ENCODE assay signal across 1 cellular context in the genomic region with DNA sequence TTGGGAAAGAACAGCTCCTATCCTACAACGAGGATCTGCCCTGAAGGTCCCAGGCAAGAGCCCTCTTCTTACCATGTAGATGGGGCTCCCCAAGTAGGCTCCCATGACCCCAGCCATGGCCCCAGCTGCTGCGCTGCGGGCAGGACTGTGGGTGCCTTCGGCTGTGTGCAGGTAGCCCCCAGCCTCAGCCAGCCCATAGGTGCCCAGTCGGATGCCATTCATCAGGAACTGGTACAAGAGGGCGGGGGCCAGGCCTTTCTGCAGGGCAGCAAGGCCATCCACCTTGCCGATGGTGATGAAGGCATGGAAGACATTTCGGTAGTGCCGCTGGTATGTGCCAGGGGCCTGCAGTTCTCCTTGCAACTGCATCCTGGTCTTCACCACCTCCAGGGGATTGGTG.
TF ChIP-seq lines count a peak whose summit lies in the region.

No MANE protein-coding gene starts in this region.

TF ChIP-seq in GM23338, 12 proteins besides CTCF, POLR2A, EP300 and RAD21 (continued from another document):
- TF ChIP-seq, protein P1, sequence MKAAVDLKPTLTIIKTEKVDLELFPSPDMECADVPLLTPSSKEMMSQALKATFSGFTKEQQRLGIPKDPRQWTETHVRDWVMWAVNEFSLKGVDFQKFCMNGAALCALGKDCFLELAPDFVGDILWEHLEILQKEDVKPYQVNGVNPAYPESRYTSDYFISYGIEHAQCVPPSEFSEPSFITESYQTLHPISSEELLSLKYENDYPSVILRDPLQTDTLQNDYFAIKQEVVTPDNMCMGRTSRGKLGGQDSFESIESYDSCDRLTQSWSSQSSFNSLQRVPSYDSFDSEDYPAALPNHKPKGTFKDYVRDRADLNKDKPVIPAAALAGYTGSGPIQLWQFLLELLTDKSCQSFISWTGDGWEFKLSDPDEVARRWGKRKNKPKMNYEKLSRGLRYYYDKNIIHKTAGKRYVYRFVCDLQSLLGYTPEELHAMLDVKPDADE (IDR thresholded peaks at IDR 0.05) = no peak
